9 cellular contexts compared by ENCODE assay signal in the genomic region with DNA sequence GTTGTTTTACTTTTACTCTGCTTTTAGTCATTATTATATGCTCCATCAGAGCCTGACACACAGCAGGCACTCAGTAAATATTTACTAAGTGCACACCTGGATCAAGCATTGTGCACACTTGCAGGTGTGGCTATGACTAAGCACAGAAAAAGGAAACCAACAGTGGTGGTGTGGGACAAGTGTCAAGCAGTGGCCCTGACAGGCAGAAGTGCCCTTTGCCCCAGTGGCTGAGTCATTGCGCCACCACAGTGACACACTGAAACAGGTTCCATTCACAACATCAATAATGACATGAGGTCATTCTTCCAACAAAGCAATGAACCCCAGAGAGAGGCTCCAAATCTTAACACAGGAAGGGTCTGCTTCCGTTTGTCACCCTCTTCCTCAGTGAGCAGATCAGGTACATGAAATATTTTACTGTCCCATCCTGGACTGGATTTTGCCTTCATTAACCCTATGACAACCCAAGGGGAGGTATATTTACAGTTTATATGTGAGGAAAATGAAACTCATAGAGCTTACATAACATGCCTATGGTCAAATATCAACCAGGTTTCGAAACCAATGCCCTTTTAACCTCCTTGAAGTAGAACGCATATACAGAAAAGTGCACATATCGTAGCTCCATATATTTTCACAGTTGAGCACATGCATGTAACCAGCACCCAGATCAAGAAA.
DNase-seq lines count a peak whose midpoint lies in the region; ATAC-seq, FAIRE-seq and TF ChIP-seq lines count a peak whose summit lies in the region.
"Had no signal": no experiment of that assay in that cellular context is flagged by ENCODE, and none has a peak within 500 bp of the region (broad histone marks: within the 10 kb centered on the region; RNA-seq: fewer than 3 reads in every experiment).

No MANE protein-coding gene starts in this region.

- intact Hi-C loops in colonic mucosa (cut with DNase I), result no loop called here

- ATAC-seq in HG03159 (IDR thresholded peaks at IDR 0.05; ENCODE audit: unreplicated experiment), result peak; percentile 96
- no peak for ATAC-seq in omental fat pad (ENCODE audit: low FRiP score)

- no peaks in the 10 kb centered on the region for H3K4me1 ChIP-seq in colonic mucosa
- H3K4me1 ChIP-seq: parathyroid adenoma had no signal

- H3K9ac ChIP-seq in colonic mucosa (ENCODE audit: low read depth in 2 of 2, low read length in 2 of 2), result peak overlapping the region in 1 of 2 donors; percentile 36
- H3K9ac ChIP-seq: parathyroid adenoma had no signal

- peak; percentile 95 for DNase-seq in COLO668 (lab: John Stamatoyannopoulos, UW; ENCODE audit: unreplicated experiment)
- DNase-seq in GM19240 (ENCODE audit: insufficient read length, low spot score), result peak; percentile 23
- DNase-seq in NOMO-1 treated with dmso at 0.1 percent for 144 hours (lab: John Stamatoyannopoulos, UW; ENCODE audit: unreplicated experiment), result peak; percentile 44
- DNase-seq in colonic mucosa, result peak; percentile 91
- peak; percentile 4 to 38 (median 28) for DNase-seq in stimulated activated CD4-positive, alpha-beta T cell treated with anti-CD3 and anti-CD28 coated beads, Interleukin-12 subunit alpha, Interleukin-12 subunit beta, amount 100 ng/mL, for 48 hours (ENCODE audit: low read depth in 2 of 3, low spot score in 1 of 3)
- no peak for DNase-seq in H54 (ENCODE audit: insufficient read length, low spot score)
- DNase-seq in omental fat pad (ENCODE audit: low spot score), result no peak

- no peak for TF ChIP-seq POLR2A in H54 (IDR thresholded peaks at IDR 0.05; ENCODE audit: low read depth, low read length)

- no peak for TF ChIP-seq CTCF in colonic mucosa (IDR thresholded peaks at IDR 0.05)
- TF ChIP-seq CTCF in omental fat pad (IDR thresholded peaks at IDR 0.05), result no peak

- no peak overlapping the region for H3K4me3 ChIP-seq in colonic mucosa

- no peaks in the 10 kb centered on the region for H3K36me3 ChIP-seq in colonic mucosa

- no peak for FAIRE-seq in H54 (lab: Jason Lieb, UNC)

- no peaks in the 10 kb centered on the region for H3K27me3 ChIP-seq in colonic mucosa

- no peaks in the 10 kb centered on the region for H3K9me3 ChIP-seq in colonic mucosa

- H3K27ac ChIP-seq in colonic mucosa, result peak overlapping the region; percentile 61
- H3K27ac ChIP-seq: parathyroid adenoma had no signal

Comparison
In these comparisons a context has a peak if more than half of its experiments do, and no peak if none do; other contexts are left out.
1. DNase-seq: peak in COLO668 (single experiment), GM19240 (single experiment), NOMO-1 treated with dmso at 0.1 percent for 144 hours (single experiment), colonic mucosa (single experiment) and stimulated activated CD4-positive, alpha-beta T cell treated with anti-CD3 and anti-CD28 coated beads, Interleukin-12 subunit alpha, Interleukin-12 subunit beta, amount 100 ng/mL, for 48 hours (3 of 3); none in H54 (single experiment) and omental fat pad (single experiment).